ENCODE assay signal across 10 cellular contexts in the genomic region with DNA sequence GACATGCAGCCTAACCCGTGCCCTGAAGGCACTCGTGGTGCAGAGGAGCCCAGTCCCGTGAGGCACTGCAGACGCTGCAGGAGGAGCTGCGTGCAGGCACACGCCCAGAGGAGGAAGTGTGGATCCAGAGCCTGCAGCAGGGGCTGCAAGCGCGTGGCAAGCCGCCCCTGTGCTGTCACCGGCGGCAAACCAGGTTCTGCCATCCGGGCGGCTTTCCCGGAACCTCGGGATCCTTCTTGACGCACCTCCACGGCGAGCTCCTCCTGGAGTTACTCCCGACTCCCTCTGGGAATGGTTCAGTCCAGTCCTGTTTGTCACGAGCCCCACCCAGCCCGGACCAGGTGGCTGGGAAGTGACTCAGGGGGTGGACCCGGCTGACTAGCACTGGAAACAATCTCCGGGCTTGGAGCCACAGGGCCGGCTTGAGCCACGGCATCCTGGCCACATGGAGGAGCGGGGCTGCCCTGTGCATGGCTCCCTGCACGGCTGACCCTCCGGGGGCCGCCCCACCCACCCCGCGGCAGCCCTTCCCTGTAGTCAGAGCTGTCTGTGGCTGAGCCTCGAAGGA. TPM values are rescaled to one million over a fixed set of nuclear protein-coding genes. Genes with fewer than 3 reads are reported as not detected.
DNase-seq lines count a peak whose midpoint lies in the region; ATAC-seq and TF ChIP-seq lines count a peak whose summit lies in the region.
"Had no signal": no experiment of that assay in that cellular context is flagged by ENCODE, and none has a peak within 500 bp of the region (broad histone marks: within the 10 kb centered on the region; RNA-seq: fewer than 3 reads in every experiment).

No MANE protein-coding gene starts in this region.

- H3K4me3 Mint-ChIP-seq in endodermal cell (no peak overlapping the region), neural progenitor cell (no peak overlapping the region)

- H3F3A ChIP-seq in neural progenitor cell (ENCODE audit: low read depth), result no peaks in the 10 kb centered on the region

- DNase-seq in HK-2 (ENCODE audit: unreplicated experiment) (peak; percentile 97), cardiac fibroblast (ENCODE audit: low read depth in 2 of 2) (peak; percentile 90 to 99), kidney epithelial cell (ENCODE audit: low read depth) (peak; percentile 88), endodermal cell (no peak), neural progenitor cell (ENCODE audit: low spot score) (no peak)
- DNase-seq: activated effector memory CD4-positive, alpha-beta T cell treated with Interleukin-2 at 50 U/mL for 16 hours; OCI-M1 had no signal

- no peak for TF ChIP-seq CTCF in cardiac fibroblast (IDR thresholded peaks at IDR 0.05; ENCODE audit: low read depth, low read length)
- no peak for TF ChIP-seq CTCF in kidney epithelial cell (IDR thresholded peaks at IDR 0.05; ENCODE audit: insufficient read depth, low read length, poor library complexity, severe bottlenecking)
- TF ChIP-seq CTCF in endodermal cell (conservative IDR thresholded peaks at IDR 0.05), result no peak
- no peak for TF ChIP-seq CTCF in neural progenitor cell (IDR thresholded peaks at IDR 0.05)

- no peak for ATAC-seq in HG03196 (IDR thresholded peaks at IDR 0.05; ENCODE audit: unreplicated experiment)
- no peak for ATAC-seq in HG02763 (IDR thresholded peaks at IDR 0.05; ENCODE audit: unreplicated experiment)

- H2AFZ ChIP-seq in neural progenitor cell (replicated peaks), result no peak overlapping the region

- H3K9me3 Mint-ChIP-seq in endodermal cell (no peaks in the 10 kb centered on the region), neural progenitor cell (no peaks in the 10 kb centered on the region)

- H4K20me1 ChIP-seq in neural progenitor cell (ENCODE audit: low read depth), result no peaks in the 10 kb centered on the region

- H3K36me3 Mint-ChIP-seq in endodermal cell (ENCODE audit: low read depth) (peaks cover 72% of the 10 kb centered on the region), neural progenitor cell (peaks cover 15% of the 10 kb centered on the region)

- H3K27ac Mint-ChIP-seq in endodermal cell (no peak overlapping the region), neural progenitor cell (no peak overlapping the region)

- no peaks in the 10 kb centered on the region for H3K27me3 ChIP-seq in kidney epithelial cell (ENCODE audit: control insufficient read depth, insufficient read depth, low read length)
- no peaks in the 10 kb centered on the region for H3K27me3 ChIP-seq in endodermal cell (ENCODE audit: control insufficient read depth, insufficient read depth, low read length, poor library complexity, severe bottlenecking)
- H3K27me3 ChIP-seq in neural progenitor cell, result no peaks in the 10 kb centered on the region

- H3K4me2 ChIP-seq in neural progenitor cell, result no peak overlapping the region

- peak overlapping the region in 1 of 2 donors; percentile 24 for H3K4me3 ChIP-seq in cardiac fibroblast (replicated peaks in 1 of 2; ENCODE audit: low read depth in 2 of 2, low read length in 2 of 2)
- no peak overlapping the region for H3K4me3 ChIP-seq in kidney epithelial cell (ENCODE audit: low read depth, low read length)
- H3K4me3 ChIP-seq in endodermal cell (ENCODE audit: low read length), result no peak overlapping the region
- no peak overlapping the region for H3K4me3 ChIP-seq in neural progenitor cell

- no peaks in the 10 kb centered on the region for H3K4me1 Mint-ChIP-seq in endodermal cell
- H3K4me1 Mint-ChIP-seq in neural progenitor cell, result no peaks in the 10 kb centered on the region

- peaks cover 2% of the 10 kb centered on the region for H3K36me3 ChIP-seq in kidney epithelial cell (ENCODE audit: control insufficient read depth, insufficient read depth, low read length)
- peaks cover 66% of the 10 kb centered on the region for H3K36me3 ChIP-seq in endodermal cell (ENCODE audit: control insufficient read depth, insufficient read depth, low read length)
- no peaks in the 10 kb centered on the region for H3K36me3 ChIP-seq in neural progenitor cell

- H3K9me3 ChIP-seq in endodermal cell (ENCODE audit: control insufficient read depth, low read length), result no peaks in the 10 kb centered on the region
- H3K9me3 ChIP-seq in neural progenitor cell (ENCODE audit: low read depth), result no peaks in the 10 kb centered on the region

- peak overlapping the region; percentile 33 for H3K27ac ChIP-seq in temporal lobe (ENCODE audit: low read depth, low read length)
- H3K27ac ChIP-seq in endodermal cell (ENCODE audit: low read depth, low read length), result no peak overlapping the region
- no peak overlapping the region for H3K27ac ChIP-seq in neural progenitor cell

- H3K27me3 Mint-ChIP-seq in endodermal cell (ENCODE audit: insufficient read depth), result no peaks in the 10 kb centered on the region
- H3K27me3 Mint-ChIP-seq in neural progenitor cell (ENCODE audit: insufficient read depth, low read depth), result peaks cover 6% of the 10 kb centered on the region

- no peak overlapping the region for H3K9ac ChIP-seq in endodermal cell (ENCODE audit: extremely low read depth, low read length, poor library complexity, severe bottlenecking)
- H3K9ac ChIP-seq in neural progenitor cell, result no peak overlapping the region

- H3K4me1 ChIP-seq in endodermal cell (ENCODE audit: control insufficient read depth, insufficient read depth, low read length) (no peaks in the 10 kb centered on the region), neural progenitor cell (no peaks in the 10 kb centered on the region)

- WGBS in endodermal cell (ENCODE audit: insufficient coverage in 1 of 2, insufficient read length in 1 of 2), 2 experiments, result 90 to 92% methylated on average over 15 to 32 of the region's 32 CpGs

- no peaks in the 10 kb centered on the region for H3K79me2 ChIP-seq in neural progenitor cell (ENCODE audit: low read depth)

RNA-seq across cellular contexts. Expression of a gene that starts 10.2 kb away (rescaled TPM):
- total RNA-seq in kidney epithelial cell (67.8 and 128 TPM in 2 replicates), temporal lobe (8.9 TPM), endodermal cell (10 to 100 TPM; 36.8 to 48.8 TPM), neural progenitor cell (ENCODE audit: low replicate concordance) (17.1 and 34.7 TPM in 2 replicates)
- polyA plus RNA-seq in endodermal cell (2013, experiment 1 of 2), result 21.0 TPM
- polyA plus RNA-seq in endodermal cell (2013, experiment 2 of 2), result 17.8 TPM

RNA-seq across cellular contexts. Expression of a gene that starts 43.3 kb away (rescaled TPM):
- total RNA-seq in kidney epithelial cell (148 and 173 TPM in 2 replicates), temporal lobe (36.1 TPM), endodermal cell (10 to 100 TPM; 58.7 to 64.0 TPM), neural progenitor cell (ENCODE audit: low replicate concordance) (23.4 and 39.5 TPM in 2 replicates)
- polyA plus RNA-seq in endodermal cell (2013, experiment 1 of 2), result 93.0 TPM
- 93.7 TPM for polyA plus RNA-seq in endodermal cell (2013, experiment 2 of 2)

Comparison
In these comparisons a context has a peak if more than half of its experiments do, and no peak if none do; other contexts are left out.
1. DNase-seq: peak in HK-2 (single experiment), cardiac fibroblast (2 of 2) and kidney epithelial cell (single experiment); none in endodermal cell (single experiment) and neural progenitor cell (single experiment).